In the genomic region with DNA sequence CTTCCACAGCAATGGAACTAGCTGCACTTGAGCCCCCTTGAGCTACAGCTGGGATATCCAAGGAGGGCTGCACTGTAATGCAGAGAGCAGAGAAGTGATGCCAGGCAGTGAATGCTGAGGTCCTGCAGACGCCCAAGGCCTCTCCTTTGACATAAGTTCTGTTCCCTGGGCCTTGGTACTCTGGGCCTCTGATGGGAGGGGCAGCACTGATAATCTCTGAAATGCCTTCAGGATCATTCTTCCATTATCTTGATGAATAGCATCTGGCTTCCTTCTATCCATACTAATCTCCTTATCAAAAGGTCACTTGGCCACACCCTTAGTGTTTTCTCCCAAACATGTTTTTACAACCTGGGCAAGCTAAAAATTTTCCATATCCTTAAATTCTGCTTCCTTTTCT, we compare ENCODE assay signal across 26 cellular contexts. TPM values are rescaled to one million over a fixed set of nuclear protein-coding genes. Genes with fewer than 3 reads are reported as not detected.
DNase-seq lines count a peak whose midpoint lies in the region; ATAC-seq and TF ChIP-seq lines count a peak whose summit lies in the region.
"Had no signal": no experiment of that assay in that cellular context is flagged by ENCODE, and none has a peak within 500 bp of the region (broad histone marks: within the 10 kb centered on the region; RNA-seq: fewer than 3 reads in every experiment).

No MANE protein-coding gene starts in this region.

- no peak for TF ChIP-seq CTCF in adrenal gland (IDR thresholded peaks at IDR 0.05)

- no peaks in the 10 kb centered on the region for H3K36me3 ChIP-seq in adrenal gland (replicated peaks in 1 of 2)
- H3K36me3 ChIP-seq in iPS-20b (ENCODE audit: insufficient read depth, low read depth, low read length): peaks cover 10% of the 10 kb centered on the region
- H3K36me3 ChIP-seq: SJSA1 had no signal

- DNase-seq in D341Med (ENCODE audit: low spot score) (peak; percentile 51), NCI-H82 (lab: John Stamatoyannopoulos, UW) (peak; percentile 91), adrenal gland (peak in 4 of 7 donors; percentile 41 to 70 (median 42)), hippocampal formation (lab: John Stamatoyannopoulos, UW) (no peak), activated gamma-delta T cell (lab: John Stamatoyannopoulos, UW) (no peak), sciatic nerve (ENCODE audit: low spot score) (no peak)
- DNase-seq: 8988T; CD4-positive, CD25-positive, alpha-beta regulatory T cell; DMS79; EL; GDM1; Karpas-422; NCI-H1092; NCI-H1436; NCI-H187; NCI-H2081 treated with DMSO at 0.1 percent for 48 hours; NCI-H2171 treated with DMSO at 0.1 percent for 48 hours; NCI-H345; PC-3 had no signal

- H3K27me3 ChIP-seq in adrenal gland (no peaks in the 10 kb centered on the region), iPS-20b (ENCODE audit: insufficient read depth, low read length) (no peaks in the 10 kb centered on the region)
- H3K27me3 ChIP-seq: BLaER1, SJSA1 had no signal

- H3K27ac ChIP-seq in adrenal gland (peak overlapping the region in 2 of 5 donors; percentile 27 to 60), iPS-20b (ENCODE audit: low read length) (no peak overlapping the region)
- H3K27ac ChIP-seq: BLaER1, SJSA1 had no signal

- H3K4me3 ChIP-seq in adrenal gland (no peak overlapping the region), iPS-20b (ENCODE audit: low read length) (0 out of 2 replicates have a peak overlapping the region, but pooled peaks have one; percentile 1)
- H3K4me3 ChIP-seq: BLaER1, GM12878, SJSA1 had no signal

- H3K9me3 ChIP-seq in adrenal gland (replicated peaks in 1 of 3) (no peaks in the 10 kb centered on the region), iPS-20b (ENCODE audit: insufficient read depth, low read depth, low read length) (no peaks in the 10 kb centered on the region)
- H3K9me3 ChIP-seq: SJSA1 had no signal

- no peak overlapping the region for H3K9ac ChIP-seq in iPS-20b (ENCODE audit: low read depth, low read length)
- H3K9ac ChIP-seq: BLaER1 had no signal

- WGBS in adrenal gland, 4 donors: 21 to 30% (median 24%) methylated on average over 1 of the region's 1 CpG; no CpG with 5 or more reads in 1 of the 4 donors

- no peak for ATAC-seq in sciatic nerve
- no peak for ATAC-seq in GM21529 (IDR thresholded peaks at IDR 0.05; ENCODE audit: unreplicated experiment)
- ATAC-seq: GM12878, HepG2, PC-3, Right ventricle myocardium inferior had no signal

- intact Hi-C loops in adrenal gland (cut with DNase I) (no loop called here), sciatic nerve (cut with DNase I) (loop anchor here (5.0 kb wide), 1 partner anchor 304 kb away; no protein-coding TSS in a partner anchor)

- H3K4me1 ChIP-seq in adrenal gland (replicated peaks in 1 of 2) (peaks cover 15 to 48% of the 10 kb centered on the region in 2 donors), iPS-20b (ENCODE audit: insufficient read depth, low read length) (peaks cover 43% of the 10 kb centered on the region)
- H3K4me1 ChIP-seq: SJSA1 had no signal

- TF ChIP-seq POLR2A in adrenal gland (IDR thresholded peaks at IDR 0.05): no peak

RNA-seq across cellular contexts. Expression of gene GRB10, which starts 6.9 kb away (rescaled TPM):
- total RNA-seq in adrenal gland: 100 to 1,000 TPM in 2 of 8 donors, 10 to 100 TPM in 6; 63.9 to 158 (median 77.6) TPM
- 10 to 100 TPM; 33.5 to 52.0 (median 45.3) TPM for polyA plus RNA-seq in adrenal gland
- total RNA-seq in sciatic nerve: 57.1 TPM

Comparison
In these comparisons a context has a peak if more than half of its experiments do, and no peak if none do; other contexts are left out.
1. DNase-seq: peak in D341Med (single experiment), NCI-H82 (single experiment) and adrenal gland (4 of 7); none in hippocampal formation (0 of 2), activated gamma-delta T cell (single experiment) and sciatic nerve (single experiment).